8 cellular contexts compared by ENCODE assay signal in genomic region chr6:163417595-163417994, GRCh38. TPM values are rescaled to one million over a fixed set of nuclear protein-coding genes. Genes with fewer than 3 reads are reported as not detected.
A peak's percentile ranks its signal among the peaks of the same experiment; 100 is the strongest.
DNase-seq lines count a peak whose midpoint lies in the region; ATAC-seq and FAIRE-seq lines count a peak whose summit lies in the region.

No MANE protein-coding gene starts in this region.

- no peaks in the 10 kb centered on the region for H3K9me3 Mint-ChIP-seq in activated T-helper 2 cell treated with anti-CD3 and anti-CD28 coated beads, Interferon-gamma antibody, Interleukin-2, Interleukin-4, amounts not matched to agents 10 μg/mL and 5 μg/mL and 100 μg/mL, durations not matched to agents 14 hours and 24 hours and 36 hours

- peak; percentile 79 for FAIRE-seq in islet of Langerhans (lab: Jason Lieb, UNC)

- H3K4me1 Mint-ChIP-seq in activated T-helper 2 cell treated with anti-CD3 and anti-CD28 coated beads, Interferon-gamma antibody, Interleukin-2, Interleukin-4, amounts not matched to agents 10 μg/mL and 5 μg/mL and 100 μg/mL, durations not matched to agents 14 hours and 24 hours and 36 hours (ENCODE audit: low read depth), result peaks cover 39% of the 10 kb centered on the region

- no peak overlapping the region for H3K27ac Mint-ChIP-seq in activated T-helper 2 cell treated with anti-CD3 and anti-CD28 coated beads, Interferon-gamma antibody, Interleukin-2, Interleukin-4, amounts not matched to agents 10 μg/mL and 5 μg/mL and 100 μg/mL, durations not matched to agents 14 hours and 24 hours and 36 hours

- DNase-seq in SIG-M5 treated with dmso at 0.1 percent for 504 hours (lab: John Stamatoyannopoulos, UW; ENCODE audit: unreplicated experiment), result peak; percentile 13
- no peak for DNase-seq in SIG-M5 (lab: John Stamatoyannopoulos, UW)
- no peak for DNase-seq in activated T-helper 2 cell treated with anti-CD3 and anti-CD28 coated beads, Interferon-gamma antibody, Interleukin-2, Interleukin-4, amounts not matched to agents 10 μg/mL and 5 μg/mL and 100 μg/mL, durations not matched to agents 14 hours and 24 hours and 36 hours (ENCODE audit: low spot score)
- no peak for DNase-seq in substantia nigra (lab: John Stamatoyannopoulos, UW)
- DNase-seq in iPS-NIHi11 (ENCODE audit: low spot score), result no peak

- intact Hi-C loops in activated T-helper 2 cell treated with anti-CD3 and anti-CD28 coated beads, Interferon-gamma antibody, Interleukin-2, Interleukin-4, amounts not matched to agents 10 μg/mL and 5 μg/mL and 100 μg/mL, durations not matched to agents 14 hours and 24 hours and 36 hours (cut with micrococcal nuclease), result loop anchor here (5.0 kb wide), 1 partner anchor 540 kb away; no protein-coding TSS in a partner anchor

- ATAC-seq in GM18909 (IDR thresholded peaks at IDR 0.05; ENCODE audit: poor library complexity, unreplicated experiment), result no peak
- no peak for ATAC-seq in GM21529 (IDR thresholded peaks at IDR 0.05; ENCODE audit: unreplicated experiment)

- peak overlapping the region; percentile 99 for H3K27ac ChIP-seq in substantia nigra (ENCODE audit: low read depth, low read length, poor library complexity, severe bottlenecking)

- peak overlapping the region; percentile 51 for H3K4me3 Mint-ChIP-seq in activated T-helper 2 cell treated with anti-CD3 and anti-CD28 coated beads, Interferon-gamma antibody, Interleukin-2, Interleukin-4, amounts not matched to agents 10 μg/mL and 5 μg/mL and 100 μg/mL, durations not matched to agents 14 hours and 24 hours and 36 hours (ENCODE audit: low read depth)

- H3K36me3 Mint-ChIP-seq in activated T-helper 2 cell treated with anti-CD3 and anti-CD28 coated beads, Interferon-gamma antibody, Interleukin-2, Interleukin-4, amounts not matched to agents 10 μg/mL and 5 μg/mL and 100 μg/mL, durations not matched to agents 14 hours and 24 hours and 36 hours (ENCODE audit: low read depth), result no peaks in the 10 kb centered on the region

- no peaks in the 10 kb centered on the region for H3K27me3 Mint-ChIP-seq in activated T-helper 2 cell treated with anti-CD3 and anti-CD28 coated beads, Interferon-gamma antibody, Interleukin-2, Interleukin-4, amounts not matched to agents 10 μg/mL and 5 μg/mL and 100 μg/mL, durations not matched to agents 14 hours and 24 hours and 36 hours (ENCODE audit: low read depth)

RNA-seq across cellular contexts. Expression of gene QKI, which starts 3.1 kb away (rescaled TPM):
- 64.0 and 65.1 TPM in 2 replicates for total RNA-seq in activated T-helper 2 cell treated with anti-CD3 and anti-CD28 coated beads, Interferon-gamma antibody, Interleukin-2, Interleukin-4, amounts not matched to agents 10 μg/mL and 5 μg/mL and 100 μg/mL, durations not matched to agents 14 hours and 24 hours and 36 hours
